In the genomic region with DNA sequence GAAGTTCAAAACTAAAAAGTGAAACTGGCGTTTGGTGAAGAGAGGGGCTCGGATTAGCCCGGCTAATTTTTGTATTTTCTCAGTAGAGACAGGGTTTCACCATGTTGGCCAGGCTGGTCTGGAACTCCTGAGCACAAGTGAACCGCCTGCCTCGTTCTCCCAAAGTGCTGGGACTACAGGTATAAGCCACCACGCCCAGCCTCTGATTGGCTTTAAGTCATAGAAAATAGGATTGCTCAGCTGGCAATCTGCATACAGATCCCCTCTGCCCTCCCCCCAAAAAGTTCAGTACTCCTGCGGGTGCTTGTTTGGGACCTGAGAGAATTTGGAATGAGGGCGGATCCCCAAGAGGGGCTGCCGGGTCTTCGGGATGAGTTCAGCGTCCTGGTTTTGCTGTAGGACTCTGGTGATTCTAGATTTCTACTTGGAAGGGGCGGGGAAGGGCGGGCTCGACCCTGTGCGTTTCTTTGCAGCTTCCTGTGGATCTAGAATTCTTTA, we compare ENCODE assay signal across 9 cellular contexts. TPM values are rescaled to one million over a fixed set of nuclear protein-coding genes. Genes with fewer than 3 reads are reported as not detected.
A peak's percentile ranks its signal among the peaks of the same experiment; 100 is the strongest.
DNase-seq lines count a peak whose midpoint lies in the region; ATAC-seq and TF ChIP-seq lines count a peak whose summit lies in the region.
"Had no signal": no experiment of that assay in that cellular context is flagged by ENCODE, and none has a peak within 500 bp of the region (broad histone marks: within the 10 kb centered on the region; RNA-seq: fewer than 3 reads in every experiment).

No MANE protein-coding gene starts in this region.

- no peak for DNase-seq in activated CD4-positive, alpha-beta T cell treated with anti-CD3 and anti-CD28 coated beads for 36 hours
- no peak for DNase-seq in activated CD4-positive, alpha-beta T cell treated with anti-CD3 and anti-CD28 coated beads, Interleukin-2, amount 50 U/mL, for 4 hours
- no peak for DNase-seq in activated B cell treated with CpG ODN at 0.5 μM for 24 hours
- no peak for DNase-seq in stimulated activated CD4-positive, alpha-beta T cell treated with anti-CD3 and anti-CD28 coated beads, Interleukin-4, amount 100 ng/mL, for 4 hours

- H3K27ac Mint-ChIP-seq in activated CD4-positive, alpha-beta T cell treated with anti-CD3 and anti-CD28 coated beads for 36 hours, result peak overlapping the region; percentile 58
- H3K27ac Mint-ChIP-seq in activated B cell treated with CpG ODN at 0.5 μM for 24 hours, result peak overlapping the region; percentile 73
- H3K27ac Mint-ChIP-seq: activated naive CD4-positive, alpha-beta T cell treated with anti-CD3 and anti-CD28 coated beads, Interleukin-2, amount 50 U/mL, for 72 hours had no signal

- peaks cover 6% of the 10 kb centered on the region for H3K4me1 Mint-ChIP-seq in activated CD4-positive, alpha-beta T cell treated with anti-CD3 and anti-CD28 coated beads for 36 hours
- H3K4me1 Mint-ChIP-seq in activated B cell treated with CpG ODN at 0.5 μM for 24 hours, result peaks cover 20% of the 10 kb centered on the region

- H3K9me3 ChIP-seq in iPS-20b (ENCODE audit: insufficient read depth, low read depth, low read length) (no peaks in the 10 kb centered on the region), stomach smooth muscle (ENCODE audit: control insufficient read depth in 2 of 2, low read length in 2 of 2) (no peaks in the 10 kb centered on the region)

- H3K36me3 ChIP-seq in iPS-20b (ENCODE audit: insufficient read depth, low read depth, low read length) (no peaks in the 10 kb centered on the region), stomach smooth muscle (ENCODE audit: control insufficient read depth in 2 of 2, insufficient read depth in 2 of 2, low read length in 2 of 2) (no peaks in the 10 kb centered on the region)

- H3K27ac ChIP-seq in iPS-20b (ENCODE audit: low read length) (no peak overlapping the region), stomach smooth muscle (ENCODE audit: low read length) (no peak overlapping the region)

- H3K4me1 ChIP-seq in iPS-20b (ENCODE audit: insufficient read depth, low read length) (no peaks in the 10 kb centered on the region), stomach smooth muscle (ENCODE audit: control insufficient read depth, insufficient read depth, low read length) (no peaks in the 10 kb centered on the region)

- no peaks in the 10 kb centered on the region for H3K9me3 Mint-ChIP-seq in activated CD4-positive, alpha-beta T cell treated with anti-CD3 and anti-CD28 coated beads for 36 hours (ENCODE audit: low read depth)
- no peaks in the 10 kb centered on the region for H3K9me3 Mint-ChIP-seq in activated B cell treated with CpG ODN at 0.5 μM for 24 hours
- H3K9me3 Mint-ChIP-seq: activated naive CD4-positive, alpha-beta T cell treated with anti-CD3 and anti-CD28 coated beads, Interleukin-2, amount 50 U/mL, for 72 hours had no signal

- POLR2A ChIA-PET in activated CD4-positive, alpha-beta T cell treated with anti-CD3 and anti-CD28 coated beads for 36 hours (lab: Charles Lee), result no interaction called here
- POLR2A ChIA-PET in activated B cell treated with CpG ODN at 0.5 μM for 24 hours (lab: Charles Lee), result interaction anchor here (0.6 to 1.7 kb wide), 7 partner anchors 14 to 102 kb away, joined by 3 to 14 read pairs (median 3); no protein-coding TSS in a partner anchor

- H3K36me3 Mint-ChIP-seq in activated CD4-positive, alpha-beta T cell treated with anti-CD3 and anti-CD28 coated beads for 36 hours (ENCODE audit: low read depth), result no peaks in the 10 kb centered on the region
- peaks cover 3% of the 10 kb centered on the region for H3K36me3 Mint-ChIP-seq in activated B cell treated with CpG ODN at 0.5 μM for 24 hours (ENCODE audit: low read depth)

- no peak for TF ChIP-seq CTCF in activated B cell treated with CpG ODN at 0.5 μM for 24 hours (IDR thresholded peaks at IDR 0.05)

- intact Hi-C loops in activated CD4-positive, alpha-beta T cell treated with anti-CD3 and anti-CD28 coated beads for 36 hours (cut with DNase I, micrococcal nuclease), result loop anchor here (1.0 to 5.0 kb wide), 3 partner anchors 14 to 100 kb away; no protein-coding TSS in a partner anchor
- intact Hi-C loops in activated B cell treated with CpG ODN at 0.5 μM for 24 hours (cut with micrococcal nuclease), result loop anchor here (1.0 to 5.0 kb wide), 4 partner anchors 62 to 1223 kb away; partner anchors contain the start of gene CD99

- no peaks in the 10 kb centered on the region for H3K27me3 Mint-ChIP-seq in activated CD4-positive, alpha-beta T cell treated with anti-CD3 and anti-CD28 coated beads for 36 hours
- H3K27me3 Mint-ChIP-seq in activated B cell treated with CpG ODN at 0.5 μM for 24 hours, result no peaks in the 10 kb centered on the region

- peaks cover 22% of the 10 kb centered on the region; the same call in 1 of the 2 replicates for H3K27me3 ChIP-seq in iPS-20b (ENCODE audit: insufficient read depth, low read length)
- H3K27me3 ChIP-seq in stomach smooth muscle (ENCODE audit: control insufficient read depth in 1 of 2, insufficient read depth in 2 of 2, low read length in 2 of 2), result peaks cover 0 to 2% of the 10 kb centered on the region in 2 donors

- no peak overlapping the region; the same call in 1 of the 2 replicates for H3K9ac ChIP-seq in iPS-20b (ENCODE audit: low read depth, low read length)
- peak overlapping the region in 1 of 2 donors; percentile 9 for H3K9ac ChIP-seq in stomach smooth muscle (ENCODE audit: low read length in 2 of 2)

- peak overlapping the region; percentile 68; the same call in 1 of the 2 replicates for H3K4me3 ChIP-seq in iPS-20b (ENCODE audit: low read length)
- H3K4me3 ChIP-seq in stomach smooth muscle (ENCODE audit: low read length in 2 of 2), result peak overlapping the region; percentile 25 to 71

- CTCF ChIA-PET in activated CD4-positive, alpha-beta T cell treated with anti-CD3 and anti-CD28 coated beads for 36 hours (lab: Charles Lee), result no interaction called here
- CTCF ChIA-PET in activated B cell treated with CpG ODN at 0.5 μM for 24 hours (lab: Charles Lee), result no interaction called here

- no peak for ATAC-seq in activated CD4-positive, alpha-beta T cell treated with anti-CD3 and anti-CD28 coated beads for 36 hours
- ATAC-seq in activated B cell treated with CpG ODN at 0.5 μM for 24 hours (ENCODE audit: low read depth), result no peak
- no peak for ATAC-seq in HG03378 (IDR thresholded peaks at IDR 0.05; ENCODE audit: unreplicated experiment)
- no peak for ATAC-seq in GM19467 (IDR thresholded peaks at IDR 0.05; ENCODE audit: unreplicated experiment)

- H3K4me3 Mint-ChIP-seq in activated CD4-positive, alpha-beta T cell treated with anti-CD3 and anti-CD28 coated beads for 36 hours, result peak overlapping the region; percentile 68
- H3K4me3 Mint-ChIP-seq in activated B cell treated with CpG ODN at 0.5 μM for 24 hours, result peak overlapping the region; percentile 82

RNA-seq across cellular contexts. Expression of gene PRKX, which starts 0.5 kb away (rescaled TPM):
- 10 to 100 TPM; 35.0 to 36.3 TPM for total RNA-seq in activated CD4-positive, alpha-beta T cell treated with anti-CD3 and anti-CD28 coated beads for 36 hours
- 23.9 and 24.3 TPM in 2 replicates for total RNA-seq in activated B cell treated with CpG ODN at 0.5 μM for 24 hours
